ENCODE assay signal across 1 cellular context in genomic region chr16:20383106-20384029, GRCh38.
TF ChIP-seq lines count a peak whose summit lies in the region.

No MANE protein-coding gene starts in this region.

TF ChIP-seq in WTC11, 78 proteins besides CTCF, POLR2A, EP300 and RAD21 (continued from another document):
- no peak for TF ChIP-seq CBFB (CRISPR knock-in tag; IDR thresholded peaks at IDR 0.05; ENCODE audit: low read depth)
TF ChIP-seq in WTC11: peak in this region for 0.
